In the genomic region with DNA sequence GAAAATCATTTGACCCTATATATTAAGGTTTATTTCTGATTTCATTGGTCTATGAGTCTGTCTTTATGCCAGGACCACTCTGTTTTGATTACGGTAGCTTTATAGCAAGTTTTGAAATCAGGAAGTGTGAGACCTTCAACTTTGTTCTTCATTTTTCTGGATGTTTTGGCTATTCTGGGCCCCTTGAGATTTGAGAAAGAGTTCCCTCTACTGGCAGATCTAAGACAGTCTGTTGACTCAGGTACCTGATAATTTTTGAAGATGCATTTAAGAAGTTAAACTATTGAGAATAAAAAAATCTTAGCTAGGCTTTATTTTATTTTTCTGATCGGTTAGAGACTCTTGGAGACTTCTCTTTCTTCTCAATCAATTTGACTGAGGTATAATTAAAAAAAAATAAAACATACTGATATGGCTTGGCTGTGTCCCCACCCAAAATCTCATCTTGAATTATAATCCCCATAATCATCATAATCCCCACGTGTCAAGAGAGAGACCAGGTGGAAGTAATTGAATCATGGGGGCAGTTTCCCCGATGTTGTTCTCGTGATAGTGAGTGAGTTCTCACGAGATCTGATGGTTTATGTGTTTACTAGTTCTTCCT, we compare ENCODE assay signal across 9 cellular contexts.
DNase-seq lines count a peak whose midpoint lies in the region; ATAC-seq and TF ChIP-seq lines count a peak whose summit lies in the region.
"Had no signal": no experiment of that assay in that cellular context is flagged by ENCODE, and none has a peak within 500 bp of the region (broad histone marks: within the 10 kb centered on the region; RNA-seq: fewer than 3 reads in every experiment).

No MANE protein-coding gene starts in this region.

- no peak for TF ChIP-seq POLR2A in Peyer's patch (IDR thresholded peaks at IDR 0.05)

- H3K27me3 ChIP-seq in Peyer's patch, result no peaks in the 10 kb centered on the region
- peaks cover 11% of the 10 kb centered on the region for H3K27me3 ChIP-seq in foreskin keratinocyte

- H3K4me1 ChIP-seq in Peyer's patch (no peaks in the 10 kb centered on the region), foreskin keratinocyte (no peaks in the 10 kb centered on the region)

- no peaks in the 10 kb centered on the region for H3K36me3 ChIP-seq in Peyer's patch

- H3K9me3 ChIP-seq in Peyer's patch, result no peaks in the 10 kb centered on the region

- peak; percentile 70 for DNase-seq in DMS53 treated with DMSO at 0.1 percent for 48 hours (lab: John Stamatoyannopoulos, UW; ENCODE audit: unreplicated experiment)
- DNase-seq in Peyer's patch, result no peak
- DNase-seq in foreskin keratinocyte, result peak; percentile 4 to 28
- no peak for DNase-seq in posterior vena cava (ENCODE audit: low spot score)
- no peak for DNase-seq in stimulated activated CD4-positive, alpha-beta T cell treated with anti-CD3 and anti-CD28 coated beads, Interleukin-4, amount 100 ng/mL, for 24 hours

- TF ChIP-seq CTCF in Peyer's patch (IDR thresholded peaks at IDR 0.05) (peak in 5 of 6 experiments; percentile 37 to 50 (median 47)), foreskin keratinocyte (conservative IDR thresholded peaks at IDR 0.05) (peak; percentile 82)

- ATAC-seq in HG03175 (IDR thresholded peaks at IDR 0.05; ENCODE audit: unreplicated experiment), result peak; percentile 43
- peak; percentile 20 for ATAC-seq in foreskin keratinocyte
- ATAC-seq in HG02610 (IDR thresholded peaks at IDR 0.05; ENCODE audit: unreplicated experiment), result no peak
- ATAC-seq in HG03139 (IDR thresholded peaks at IDR 0.05; ENCODE audit: unreplicated experiment), result no peak
- ATAC-seq: naive thymus-derived CD8-positive, alpha-beta T cell had no signal

- H3K4me3 ChIP-seq in Peyer's patch, result no peak overlapping the region

- intact Hi-C loops in posterior vena cava (cut with DNase I), result no loop called here

- no peak overlapping the region for H3K27ac ChIP-seq in Peyer's patch
- H3K27ac ChIP-seq in foreskin keratinocyte, result no peak overlapping the region

Comparison
In these comparisons a context has a peak if more than half of its experiments do, and no peak if none do; other contexts are left out.
1. DNase-seq: peak in DMS53 treated with DMSO at 0.1 percent for 48 hours (single experiment) and foreskin keratinocyte (2 of 2); none in Peyer's patch (0 of 3), posterior vena cava (single experiment) and stimulated activated CD4-positive, alpha-beta T cell treated with anti-CD3 and anti-CD28 coated beads, Interleukin-4, amount 100 ng/mL, for 24 hours (single experiment).
2. ATAC-seq: peak in HG03175 (single experiment) and foreskin keratinocyte (single experiment); none in HG02610 (single experiment) and HG03139 (single experiment).